In the genomic region with DNA sequence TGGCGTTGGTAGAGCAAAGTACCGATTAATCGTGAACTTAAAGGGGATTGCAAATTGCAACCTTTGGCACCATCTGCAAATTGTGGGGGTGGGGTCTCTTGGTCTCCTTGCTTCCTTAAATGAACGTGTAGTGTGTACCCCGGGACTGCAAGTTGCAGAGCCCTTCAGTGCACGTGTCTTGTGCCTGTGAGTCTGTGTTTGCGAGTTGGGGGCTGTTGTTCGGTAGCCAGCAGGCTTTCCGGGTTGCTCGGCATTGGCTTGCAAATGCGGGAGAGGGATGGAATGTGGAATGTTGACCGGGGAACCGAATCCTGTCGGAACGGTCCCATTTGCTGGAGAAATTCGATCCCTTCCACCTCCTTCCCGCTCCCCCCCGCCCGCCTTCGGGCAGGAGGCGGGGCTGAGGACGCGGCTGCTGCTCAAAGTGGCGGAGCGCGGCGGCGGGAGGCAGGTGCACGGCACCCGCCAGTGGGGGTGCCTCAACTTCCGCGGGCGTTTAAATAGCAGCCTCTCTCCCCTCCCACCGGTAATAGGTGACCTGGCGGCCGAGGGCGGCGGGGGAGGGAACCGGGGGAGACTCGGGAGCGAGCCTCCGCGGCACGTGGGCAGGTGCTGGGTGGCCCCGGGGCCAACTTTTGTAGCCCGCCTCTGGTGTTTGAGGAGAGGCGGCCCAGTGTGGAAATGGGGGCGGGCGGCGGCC, we compare ENCODE assay signal across 8 cellular contexts.
DNase-seq lines count a peak whose midpoint lies in the region; ATAC-seq lines count a peak whose summit lies in the region.

No MANE protein-coding gene starts in this region.

- ATAC-seq in GM18508 (IDR thresholded peaks at IDR 0.05; ENCODE audit: insufficient read depth, unreplicated experiment) (peak; percentile 26), HG02970 (IDR thresholded peaks at IDR 0.05; ENCODE audit: low FRiP score, unreplicated experiment) (peak; percentile 47)

- DNase-seq in NCI-H187 treated with DMSO at 0.1 percent for 48 hours (lab: John Stamatoyannopoulos, UW) = peak; percentile 17
- peak; percentile 18 for DNase-seq in T1000 (lab: John Stamatoyannopoulos, UW)
- DNase-seq in astrocyte of the hippocampus (ENCODE audit: low read depth, low spot score) = peak; percentile 92
- peak; percentile 46 for DNase-seq in hippocampal formation (lab: John Stamatoyannopoulos, UW)
- DNase-seq in retina = peak; percentile 91
- DNase-seq in OCI-M2 (lab: John Stamatoyannopoulos, UW; ENCODE audit: unreplicated experiment) = no peak
